ENCODE assay signal across 13 cellular contexts in the genomic region with DNA sequence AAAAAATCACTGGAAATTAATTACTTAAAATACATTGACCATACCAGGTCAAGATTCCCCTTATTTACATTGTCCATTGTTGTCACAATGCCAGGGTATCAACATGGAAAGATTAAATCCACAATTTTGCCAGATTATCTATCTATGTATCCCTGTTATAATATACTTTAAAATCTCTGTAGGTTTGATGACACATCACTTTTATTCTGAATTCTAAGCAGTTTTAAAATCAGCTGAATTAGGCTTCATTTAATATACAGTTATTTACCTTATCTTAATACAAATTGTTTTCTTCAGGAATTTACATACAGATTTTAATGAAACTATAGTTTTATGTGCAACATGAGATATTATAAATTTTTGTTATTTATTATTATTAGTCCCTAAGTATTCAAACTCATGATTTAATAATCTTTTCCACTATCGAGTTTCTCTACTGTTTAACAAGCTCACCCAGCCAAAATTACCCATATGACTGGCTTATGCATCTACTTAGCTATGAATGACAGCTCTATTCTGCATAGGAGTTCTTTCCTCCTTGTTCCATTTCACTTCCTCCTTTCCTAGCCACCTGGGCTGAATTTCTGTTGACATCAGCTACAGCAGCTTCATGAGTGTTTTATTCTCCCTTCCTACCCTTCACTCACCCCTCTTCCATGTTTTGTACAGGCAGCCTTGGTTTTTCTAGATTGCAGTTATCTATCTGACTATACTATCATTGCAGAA.
DNase-seq lines count a peak whose midpoint lies in the region; ATAC-seq, FAIRE-seq and TF ChIP-seq lines count a peak whose summit lies in the region.
"Had no signal": no experiment of that assay in that cellular context is flagged by ENCODE, and none has a peak within 500 bp of the region (broad histone marks: within the 10 kb centered on the region; RNA-seq: fewer than 3 reads in every experiment).

No MANE protein-coding gene starts in this region.

- no peaks in the 10 kb centered on the region for H3K27me3 Mint-ChIP-seq in activated CD8-positive, alpha-beta T cell treated with anti-CD3 and anti-CD28 coated beads for 36 hours
- H3K27me3 Mint-ChIP-seq: activated CD4-positive, alpha-beta memory T cell treated with anti-CD3 and anti-CD28 coated beads for 36 hours; CD4-positive, CD25-positive, alpha-beta regulatory T cell had no signal

- H3K4me1 ChIP-seq in GM12878 (ENCODE audit: control insufficient read depth, insufficient read depth, low read length) (no peaks in the 10 kb centered on the region), aorta (ENCODE audit: control insufficient read depth in 1 of 2, insufficient read depth in 2 of 2, low read length in 2 of 2) (no peaks in the 10 kb centered on the region)

- H3K9me3 Mint-ChIP-seq in activated CD8-positive, alpha-beta T cell treated with anti-CD3 and anti-CD28 coated beads for 36 hours = no peaks in the 10 kb centered on the region
- H3K9me3 Mint-ChIP-seq: activated CD4-positive, alpha-beta memory T cell treated with anti-CD3 and anti-CD28 coated beads for 36 hours had no signal

- H3K27me3 ChIP-seq in GM12878 (replicated peaks in 1 of 2; ENCODE audit: control insufficient read depth in 2 of 2, insufficient read depth in 2 of 2, low read length in 1 of 2) (no peaks in the 10 kb centered on the region), aorta (ENCODE audit: control insufficient read depth in 1 of 2, insufficient read depth in 2 of 2, low read length in 1 of 2) (no peaks in the 10 kb centered on the region)

- in situ Hi-C loops in GM12878 (cut with MboI) = no loop called here
- in situ Hi-C loops in GM13976 (cut with MboI; ENCODE audit: low sequenced_read_pairs, unreplicated experiment) = no loop called here

- H4K20me1 ChIP-seq in GM12878 (ENCODE audit: control insufficient read depth, insufficient read depth) = no peaks in the 10 kb centered on the region

- RAD21 ChIA-PET in GM12878 (lab: Charles Lee; ENCODE audit: unreplicated experiment) = interaction anchor here (0.8 to 1.3 kb wide), 5 partner anchors 8 to 144 kb away, joined by 3 to 4 read pairs (median 3); no protein-coding TSS in a partner anchor

- no peak overlapping the region for H3K4me3 ChIP-seq in GM12878
- no peak overlapping the region for H3K4me3 ChIP-seq in aorta (ENCODE audit: low read length in 2 of 2)

- H3K36me3 ChIP-seq in GM12878 (ENCODE audit: control insufficient read depth in 2 of 2, insufficient read depth in 2 of 2, low read length in 1 of 2) (no peaks in the 10 kb centered on the region), aorta (ENCODE audit: control insufficient read depth in 1 of 2, insufficient read depth in 2 of 2, low read length in 1 of 2) (no peaks in the 10 kb centered on the region)

- POLR2A ChIA-PET in GM12878 (lab: Charles Lee) = interaction anchor here (0.6 kb wide), 1 partner anchor 97 kb away, joined by 3 read pairs; no protein-coding TSS in a partner anchor
- POLR2A ChIA-PET in activated CD8-positive, alpha-beta T cell treated with anti-CD3 and anti-CD28 coated beads for 36 hours (lab: Charles Lee) = no interaction called here

- H3K4me1 Mint-ChIP-seq in activated CD8-positive, alpha-beta T cell treated with anti-CD3 and anti-CD28 coated beads for 36 hours (ENCODE audit: low read depth) = no peaks in the 10 kb centered on the region
- H3K4me1 Mint-ChIP-seq: CD4-positive, CD25-positive, alpha-beta regulatory T cell; naive thymus-derived CD8-positive, alpha-beta T cell had no signal

- TF ChIP-seq POLR2A in GM12878 (IDR thresholded peaks at IDR 0.05; ENCODE audit: low read depth, low read length) = no peak

- H3K27ac ChIP-seq in GM12878 (ENCODE audit: control insufficient read depth, insufficient read depth) (no peak overlapping the region), aorta (ENCODE audit: low read depth in 1 of 2, low read length in 2 of 2) (no peak overlapping the region)

- no peak overlapping the region for H3K9ac ChIP-seq in GM12878 (ENCODE audit: control insufficient read depth, insufficient read depth, low read length)

- FAIRE-seq in GM12878 (lab: Jason Lieb, UNC) = no peak

- WGBS in GM12878 (ENCODE audit: insufficient coverage, insufficient replicate concordance, low lambda C conversion rate, missing lambda C conversion rate) = 0% methylated on average over 1 of the region's 1 CpG
- WGBS in aorta, 2 donors = 50 to 64% methylated on average over 1 of the region's 1 CpG

- ATAC-seq in GM18907 (IDR thresholded peaks at IDR 0.05; ENCODE audit: unreplicated experiment) = peak; percentile 78
- ATAC-seq in GM21528 (IDR thresholded peaks at IDR 0.05; ENCODE audit: low FRiP score, unreplicated experiment) = peak; percentile 74
- peak; percentile 77 for ATAC-seq in HG03095 (IDR thresholded peaks at IDR 0.05; ENCODE audit: unreplicated experiment)
- peak; percentile 76 for ATAC-seq in GM12878
- ATAC-seq in activated CD8-positive, alpha-beta T cell treated with anti-CD3 and anti-CD28 coated beads for 36 hours = no peak
- ATAC-seq in aorta (ENCODE audit: low FRiP score) = no peak
- ATAC-seq: naive thymus-derived CD8-positive, alpha-beta T cell; right cardiac atrium had no signal

- CTCF ChIA-PET in GM12878 (lab: Yijun Ruan, JAX) = interaction anchor here (1.1 to 1.5 kb wide), 4 partner anchors 9 to 301 kb away, joined by 4 to 9 read pairs (median 6); no protein-coding TSS in a partner anchor
- CTCF ChIA-PET in activated CD8-positive, alpha-beta T cell treated with anti-CD3 and anti-CD28 coated beads for 36 hours (lab: Charles Lee) = interaction anchor here (0.6 kb wide), 1 partner anchor 160 kb away, joined by 3 read pairs; no protein-coding TSS in a partner anchor

- TF ChIP-seq CTCF in GM12878 (IDR thresholded peaks at IDR 0.05 in 2 of 3, conservative IDR thresholded peaks at IDR 0.05 in 1 of 3; ENCODE audit: control insufficient read depth in 2 of 3, extremely low read depth in 1 of 3, insufficient read depth in 1 of 3, low read depth in 3 of 3, low read length in 3 of 3) (no peak), GM13976 (IDR thresholded peaks at IDR 0.05; ENCODE audit: borderline replicate concordance, control extremely low read depth, extremely low read depth, insufficient read depth, missing control alignments) (no peak)
- no peak for TF ChIP-seq CTCF in activated CD8-positive, alpha-beta T cell treated with anti-CD3 and anti-CD28 coated beads for 36 hours (IDR thresholded peaks at IDR 0.05)

- H3K4me3 Mint-ChIP-seq in activated CD8-positive, alpha-beta T cell treated with anti-CD3 and anti-CD28 coated beads for 36 hours = no peak overlapping the region
- H3K4me3 Mint-ChIP-seq: activated CD4-positive, alpha-beta memory T cell treated with anti-CD3 and anti-CD28 coated beads for 36 hours; CD4-positive, CD25-positive, alpha-beta regulatory T cell; naive thymus-derived CD8-positive, alpha-beta T cell had no signal

- TF ChIP-seq RAD21 in GM12878 (IDR thresholded peaks at IDR 0.05; ENCODE audit: insufficient read depth, low read depth, low read length) = no peak

- no peaks in the 10 kb centered on the region for H3K36me3 Mint-ChIP-seq in activated CD8-positive, alpha-beta T cell treated with anti-CD3 and anti-CD28 coated beads for 36 hours (ENCODE audit: low read depth)
- H3K36me3 Mint-ChIP-seq: activated CD4-positive, alpha-beta memory T cell treated with anti-CD3 and anti-CD28 coated beads for 36 hours; CD4-positive, CD25-positive, alpha-beta regulatory T cell; naive thymus-derived CD8-positive, alpha-beta T cell had no signal

- H2AFZ ChIP-seq in GM12878 (ENCODE audit: control insufficient read depth, low read depth, low read length) = no peak overlapping the region

- SMC1A ChIA-PET in GM12878 (lab: Charles Lee; ENCODE audit: uncharacterized antibody, unreplicated experiment) = interaction anchor here (0.9 to 1.2 kb wide), 7 partner anchors 11 to 242 kb away, joined by 3 to 8 read pairs (median 4); no protein-coding TSS in a partner anchor

- DNase-seq in GM12878 (ENCODE audit: low read depth, low spot score) = no peak
- DNase-seq in activated CD8-positive, alpha-beta T cell treated with anti-CD3 and anti-CD28 coated beads for 36 hours = no peak
- DNase-seq in GM13976 (ENCODE audit: low spot score) = no peak
- no peak for DNase-seq in aorta
- DNase-seq: activated CD4-positive, alpha-beta memory T cell treated with anti-CD3 and anti-CD28 coated beads for 36 hours; activated naive CD4-positive, alpha-beta T cell treated with Interleukin-2 at 50 U/mL for 16 hours; caudate nucleus; CD4-positive, CD25-positive, alpha-beta regulatory T cell; naive thymus-derived CD8-positive, alpha-beta T cell; right cardiac atrium had no signal

- no peak overlapping the region for H3K4me2 ChIP-seq in GM12878 (ENCODE audit: control insufficient read depth, insufficient read depth)

- H3K79me2 ChIP-seq in GM12878 (ENCODE audit: control insufficient read depth, insufficient read depth, low read length) = no peaks in the 10 kb centered on the region

- H3K27ac Mint-ChIP-seq in activated CD8-positive, alpha-beta T cell treated with anti-CD3 and anti-CD28 coated beads for 36 hours = no peak overlapping the region
- H3K27ac Mint-ChIP-seq: activated CD4-positive, alpha-beta memory T cell treated with anti-CD3 and anti-CD28 coated beads for 36 hours; CD4-positive, CD25-positive, alpha-beta regulatory T cell; naive thymus-derived CD8-positive, alpha-beta T cell had no signal

- no TSS peak for BruUV-seq in GM12878 (replicated peaks; lab: Mats Ljungman, UMichigan)

- no peak for TF ChIP-seq EP300 in GM12878 (IDR thresholded peaks at IDR 0.05; ENCODE audit: borderline replicate concordance in 1 of 2, control insufficient read depth in 1 of 2, low read depth in 2 of 2, low read length in 2 of 2)

- no peaks in the 10 kb centered on the region for H3K9me3 ChIP-seq in GM12878 (replicated peaks; ENCODE audit: control insufficient read depth, insufficient read depth, low read length)
- no peaks in the 10 kb centered on the region for H3K9me3 ChIP-seq in aorta (ENCODE audit: control insufficient read depth, low read length)

- intact Hi-C loops in GM12878 (cut with micrococcal nuclease; ENCODE audit: unreplicated experiment) (no loop called here), aorta (cut with DNase I) (no loop called here)
- intact Hi-C loops in activated CD8-positive, alpha-beta T cell treated with anti-CD3 and anti-CD28 coated beads for 36 hours (cut with micrococcal nuclease) = no loop called here

TF ChIP-seq in GM12878, 131 proteins besides CTCF, POLR2A, EP300 and RAD21 (continues in another document):
- TF ChIP-seq, protein P1, sequence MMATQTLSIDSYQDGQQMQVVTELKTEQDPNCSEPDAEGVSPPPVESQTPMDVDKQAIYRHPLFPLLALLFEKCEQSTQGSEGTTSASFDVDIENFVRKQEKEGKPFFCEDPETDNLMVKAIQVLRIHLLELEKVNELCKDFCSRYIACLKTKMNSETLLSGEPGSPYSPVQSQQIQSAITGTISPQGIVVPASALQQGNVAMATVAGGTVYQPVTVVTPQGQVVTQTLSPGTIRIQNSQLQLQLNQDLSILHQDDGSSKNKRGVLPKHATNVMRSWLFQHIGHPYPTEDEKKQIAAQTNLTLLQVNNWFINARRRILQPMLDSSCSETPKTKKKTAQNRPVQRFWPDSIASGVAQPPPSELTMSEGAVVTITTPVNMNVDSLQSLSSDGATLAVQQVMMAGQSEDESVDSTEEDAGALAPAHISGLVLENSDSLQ (IDR thresholded peaks at IDR 0.05) = peak; percentile 85

Comparison
In these comparisons a context has a peak if more than half of its experiments do, and no peak if none do; other contexts are left out.
1. ATAC-seq: peak in GM18907 (single experiment), GM21528 (single experiment), HG03095 (single experiment) and GM12878 (single experiment); none in activated CD8-positive, alpha-beta T cell treated with anti-CD3 and anti-CD28 coated beads for 36 hours (single experiment) and aorta (single experiment).